ENCODE assay signal across 19 cellular contexts in genomic region chr13:54628383-54628782, GRCh38.
"Had no signal": no experiment of that assay in that cellular context is flagged by ENCODE, and none has a peak within 500 bp of the region (broad histone marks: within the 10 kb centered on the region; RNA-seq: fewer than 3 reads in every experiment).

No MANE protein-coding gene starts in this region.

- H3K4me3 ChIP-seq: esophagus squamous epithelium, gastroesophageal sphincter, ovary, suprapubic skin, thyroid gland had no signal

- H3K9me3 Mint-ChIP-seq: mesothelial cell of epicardium, neural crest cell, type B pancreatic cell had no signal

- H3K36me3 Mint-ChIP-seq: mesothelial cell of epicardium, type B pancreatic cell had no signal

- H3K9me3 ChIP-seq: esophagus squamous epithelium, gastroesophageal sphincter, ovary, suprapubic skin, thyroid gland had no signal

- H3K27ac ChIP-seq: esophagus squamous epithelium, gastroesophageal sphincter, ovary, suprapubic skin, thyroid gland had no signal

- DNase-seq: dermis blood vessel endothelial cell; esophagus squamous epithelium; foreskin fibroblast; glutamatergic neuron; islet precursor cell; natural killer cell; nucleus accumbens; ovary; right cardiac atrium; small intestine; stimulated activated CD4-positive, alpha-beta T cell treated with anti-CD3 and anti-CD28 coated beads, Interleukin-2, amount 100 ng/mL, for 48 hours; stimulated activated naive CD8-positive, alpha-beta T cell treated with anti-CD3 and anti-CD28 coated beads, Interleukin-15, Interleukin-2, amounts not matched to agents 100 U/mL and 50 U/mL, for 24 hours; thyroid gland had no signal

- H3K4me1 ChIP-seq: esophagus squamous epithelium, gastroesophageal sphincter, suprapubic skin, thyroid gland had no signal

- H3K36me3 ChIP-seq: esophagus squamous epithelium, gastroesophageal sphincter, ovary, suprapubic skin, thyroid gland had no signal

- H3K4me3 Mint-ChIP-seq: mesothelial cell of epicardium, natural killer cell, neural crest cell, type B pancreatic cell had no signal

- H3K27me3 ChIP-seq: esophagus squamous epithelium, gastroesophageal sphincter, ovary, suprapubic skin, thyroid gland had no signal

- H3K27ac Mint-ChIP-seq: mesothelial cell of epicardium, natural killer cell, type B pancreatic cell had no signal

- H3K27me3 Mint-ChIP-seq: type B pancreatic cell had no signal

- H3K4me1 Mint-ChIP-seq: mesothelial cell of epicardium, natural killer cell, neural crest cell had no signal

- ATAC-seq: gastroesophageal sphincter; left lobe of liver; natural killer cell; right cardiac atrium; stimulated activated naive CD8-positive, alpha-beta T cell treated with anti-CD3 and anti-CD28 coated beads, Interleukin-15, Interleukin-2, amounts not matched to agents 100 U/mL and 50 U/mL, for 24 hours had no signal
